Comparison of ENCODE assay signal across 1 cellular context in the genomic region with DNA sequence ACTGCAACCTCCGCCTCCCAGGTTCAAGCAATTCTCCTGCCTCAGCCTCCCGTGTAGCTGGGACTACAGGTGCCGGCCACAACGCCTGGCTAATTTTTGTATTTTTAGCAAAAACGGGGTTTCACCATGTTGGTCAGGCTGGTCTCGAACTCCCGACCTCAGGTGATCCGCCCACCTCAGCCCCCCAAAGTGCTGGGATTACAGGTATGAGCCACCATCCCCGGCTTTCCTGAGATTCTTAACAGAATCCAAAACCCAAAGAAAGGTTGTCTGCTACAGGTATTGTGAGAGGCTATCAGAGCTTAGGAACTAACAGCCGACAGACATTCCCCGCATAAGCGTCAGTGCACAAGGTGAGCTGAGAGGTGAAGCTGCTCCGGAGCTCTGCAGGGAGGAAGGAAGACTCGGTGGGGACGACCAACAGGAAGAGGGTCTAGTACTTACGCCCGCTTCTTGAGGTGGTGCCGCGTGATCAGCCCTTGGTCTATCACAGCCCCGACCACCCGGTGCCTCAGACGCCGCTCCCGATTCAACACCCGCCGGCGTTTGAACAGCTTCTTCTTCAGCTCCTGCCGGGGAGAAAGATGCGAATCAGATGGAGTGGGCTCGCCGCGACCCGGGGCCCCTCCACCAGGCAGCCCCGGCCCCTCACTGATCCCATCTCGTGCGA.
TF ChIP-seq lines count a peak whose summit lies in the region.

No MANE protein-coding gene starts in this region.

TF ChIP-seq in HEK293T, 16 proteins besides CTCF, POLR2A, EP300 and RAD21 (continued from another document):
- TF ChIP-seq, protein P1, sequence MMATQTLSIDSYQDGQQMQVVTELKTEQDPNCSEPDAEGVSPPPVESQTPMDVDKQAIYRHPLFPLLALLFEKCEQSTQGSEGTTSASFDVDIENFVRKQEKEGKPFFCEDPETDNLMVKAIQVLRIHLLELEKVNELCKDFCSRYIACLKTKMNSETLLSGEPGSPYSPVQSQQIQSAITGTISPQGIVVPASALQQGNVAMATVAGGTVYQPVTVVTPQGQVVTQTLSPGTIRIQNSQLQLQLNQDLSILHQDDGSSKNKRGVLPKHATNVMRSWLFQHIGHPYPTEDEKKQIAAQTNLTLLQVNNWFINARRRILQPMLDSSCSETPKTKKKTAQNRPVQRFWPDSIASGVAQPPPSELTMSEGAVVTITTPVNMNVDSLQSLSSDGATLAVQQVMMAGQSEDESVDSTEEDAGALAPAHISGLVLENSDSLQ (IDR thresholded peaks at IDR 0.05) = no peak
